8 cellular contexts compared by ENCODE assay signal in genomic region chr10:101060951-101061813, GRCh38. TPM values are rescaled to one million over a fixed set of nuclear protein-coding genes. Genes with fewer than 3 reads are reported as not detected.
DNase-seq lines count a peak whose midpoint lies in the region; ATAC-seq and TF ChIP-seq lines count a peak whose summit lies in the region.

No MANE protein-coding gene starts in this region.

- peaks cover 61% of the 10 kb centered on the region for H4K20me1 ChIP-seq in neural progenitor cell (ENCODE audit: low read depth)

- peak overlapping the region; percentile 97 for H2AFZ ChIP-seq in neural progenitor cell (replicated peaks)

- peak overlapping the region; percentile 98 for H3K27ac ChIP-seq in HUES64 (ENCODE audit: low read depth, low read length)
- peak overlapping the region; percentile 47 for H3K27ac ChIP-seq in neural progenitor cell

- H3K9ac ChIP-seq in HUES64 (ENCODE audit: low read depth, low read length) (peak overlapping the region; percentile 94), neural progenitor cell (peak overlapping the region; percentile 69)

- H3K36me3 ChIP-seq in HUES64 (ENCODE audit: insufficient read depth, low read length) (no peaks in the 10 kb centered on the region), neural progenitor cell (no peaks in the 10 kb centered on the region)

- H3K4me1 ChIP-seq in HUES64 (ENCODE audit: insufficient read depth, low read length) (peaks cover 26% of the 10 kb centered on the region), neural progenitor cell (peaks cover 28% of the 10 kb centered on the region)

- peak overlapping the region; percentile 99 for H3K4me3 ChIP-seq in HUES64 (ENCODE audit: low read length)
- peak overlapping the region; percentile 85 for H3K4me3 ChIP-seq in neural progenitor cell

- no peak for TF ChIP-seq CTCF in neural progenitor cell (IDR thresholded peaks at IDR 0.05)

- H3K9me3 Mint-ChIP-seq in neural progenitor cell = no peaks in the 10 kb centered on the region

- H3F3A ChIP-seq in neural progenitor cell (ENCODE audit: low read depth) = peaks cover 36% of the 10 kb centered on the region

- peaks cover 52% of the 10 kb centered on the region for H3K27me3 ChIP-seq in HUES64 (ENCODE audit: insufficient read depth, low read length)
- H3K27me3 ChIP-seq in neural progenitor cell = peaks cover 51% of the 10 kb centered on the region

- H3K79me2 ChIP-seq in neural progenitor cell (ENCODE audit: low read depth) = peaks cover 23% of the 10 kb centered on the region

- H3K27ac Mint-ChIP-seq in neural progenitor cell = peak overlapping the region; percentile 96

- peak; percentile 56 for ATAC-seq in GM21447 (IDR thresholded peaks at IDR 0.05; ENCODE audit: unreplicated experiment)

- DNase-seq in DMS79 (lab: John Stamatoyannopoulos, UW) = peak; percentile 76
- peak; percentile 99 for DNase-seq in OCI-M1 (lab: John Stamatoyannopoulos, UW)
- peak; percentile 82 for DNase-seq in activated T-helper 9 cell treated with anti-CD3 and anti-CD28 coated beads, Interleukin-2, amount 50 U/mL, for 16 hours (ENCODE audit: low read depth)
- DNase-seq in fibroblast of the conjunctiva (ENCODE audit: low read depth) = peak; percentile 93
- DNase-seq in neural progenitor cell (ENCODE audit: low spot score) = peak; percentile 98
- DNase-seq in superior temporal gyrus (ENCODE audit: extremely low spot score) = peak; percentile 90

- under 1% methylated on average over 76 of the region's 76 CpGs for WGBS in HUES64

- no peaks in the 10 kb centered on the region for H3K9me3 ChIP-seq in HUES64 (ENCODE audit: insufficient read depth, low read depth, low read length)
- no peaks in the 10 kb centered on the region for H3K9me3 ChIP-seq in neural progenitor cell (ENCODE audit: low read depth)

- H3K4me2 ChIP-seq in neural progenitor cell = peak overlapping the region; percentile 88

- no peaks in the 10 kb centered on the region for H3K36me3 Mint-ChIP-seq in neural progenitor cell

- peaks cover 55% of the 10 kb centered on the region for H3K4me1 Mint-ChIP-seq in neural progenitor cell

- H3K4me3 Mint-ChIP-seq in neural progenitor cell = peak overlapping the region; percentile 96

- H3K27me3 Mint-ChIP-seq in neural progenitor cell (ENCODE audit: insufficient read depth, low read depth) = peaks cover 30% of the 10 kb centered on the region

RNA-seq across cellular contexts. Expression of gene KAZALD1, which starts 0.6 kb away (rescaled TPM):
- polyA plus RNA-seq in HUES64 (2013, experiment 1 of 2) = 0.55 TPM
- 1.4 TPM for polyA plus RNA-seq in HUES64 (2013, experiment 2 of 2)
- 0.77 and 1.8 TPM in 2 replicates for total RNA-seq in neural progenitor cell (ENCODE audit: low replicate concordance)

RNA-seq across cellular contexts. Expression of gene SFXN3, which starts 30.1 kb away (rescaled TPM):
- 1.0 TPM for polyA plus RNA-seq in HUES64 (2013, experiment 1 of 2)
- polyA plus RNA-seq in HUES64 (2013, experiment 2 of 2) = 0.76 TPM
- total RNA-seq in neural progenitor cell (ENCODE audit: low replicate concordance) = 0.09 TPM in 1 of 2 replicates, not detected in the other

RNA-seq across cellular contexts. Expression of gene PDZD7, which starts 30.3 kb away (rescaled TPM):
- polyA plus RNA-seq in HUES64 (2013, experiment 1 of 2) = 0.30 TPM
- 0.19 TPM for polyA plus RNA-seq in HUES64 (2013, experiment 2 of 2)
- 0.25 TPM in 1 of 2 replicates, not detected in the other for total RNA-seq in neural progenitor cell (ENCODE audit: low replicate concordance)

Comparison
In these comparisons a context has a peak if more than half of its experiments do, and no peak if none do; other contexts are left out.
1. Peak in every context shown above with its lines: DNase-seq, ATAC-seq, H3K4me3 ChIP-seq and H3K27ac ChIP-seq.